22 cellular contexts compared by ENCODE assay signal in genomic region chr20:37447688-37448087, GRCh38.
DNase-seq lines count a peak whose midpoint lies in the region; ATAC-seq, FAIRE-seq and TF ChIP-seq lines count a peak whose summit lies in the region.
"Had no signal": no experiment of that assay in that cellular context is flagged by ENCODE, and none has a peak within 500 bp of the region (broad histone marks: within the 10 kb centered on the region; RNA-seq: fewer than 3 reads in every experiment).

No MANE protein-coding gene starts in this region.

- H4K91ac ChIP-seq in H1 (replicated peaks; ENCODE audit: insufficient read length, low read length): no peak overlapping the region

- H3K4me2 ChIP-seq in H1 (ENCODE audit: insufficient read depth in 1 of 2, low read depth in 2 of 2, low read length in 2 of 2): no peak overlapping the region
- H3K4me2 ChIP-seq: A549; BLaER1 treated with 17β-estradiol and CSF1 and Interleukin-3, amounts not matched to agents 10 nM and 100 nM had no signal

- H3K9me3 ChIP-seq in H1 (ENCODE audit: insufficient read depth in 2 of 2, low read depth in 1 of 2, low read length in 1 of 2) (no peaks in the 10 kb centered on the region), upper lobe of right lung (no peaks in the 10 kb centered on the region), sigmoid colon (no peaks in the 10 kb centered on the region)
- H3K9me3 ChIP-seq: A549; BLaER1 treated with 17β-estradiol and CSF1 and Interleukin-3, amounts not matched to agents 10 nM and 100 nM; Caco-2 had no signal

- FAIRE-seq in H1 (lab: Jason Lieb, UNC): no peak
- FAIRE-seq: A549, D721Med, G401.6, GM12878, GM12892, GM19239 had no signal

- H3K27me3 Mint-ChIP-seq in activated naive CD4-positive, alpha-beta T cell treated with anti-CD3 and anti-CD28 coated beads, Interleukin-2, amount 10 ng/mL, durations not matched to agents 7 days and 5 days: no peaks in the 10 kb centered on the region
- H3K27me3 Mint-ChIP-seq: B cell; CD4-positive, alpha-beta T cell had no signal

- WGBS in H1 (ENCODE audit: extremely low coverage in 1 of 2, insufficient coverage in 1 of 2, insufficient read length in 1 of 2, insufficient replicate concordance in 2 of 2, low coverage in 1 of 2, low lambda C conversion rate in 2 of 2, missing lambda C conversion rate in 1 of 2), 2 experiments: 81% methylated on average over 3 of the region's 3 CpGs; no CpG with 5 or more reads in 1 of the 2 experiments
- 76 to 84% methylated on average over 3 of the region's 3 CpGs for WGBS in sigmoid colon, 2 donors

- H2BK120ac ChIP-seq in H1 (replicated peaks; ENCODE audit: low read depth, low read length): no peak overlapping the region

- H3K27me3 ChIP-seq in H1 (replicated peaks in 1 of 4; ENCODE audit: control insufficient read depth in 3 of 4, extremely low read depth in 1 of 4, insufficient read depth in 3 of 4, low read length in 3 of 4): peaks cover 0 to 5% (median 0%) of the 10 kb centered on the region in 4 experiments; a peak in 1 of 7 replicates
- no peaks in the 10 kb centered on the region for H3K27me3 ChIP-seq in upper lobe of right lung
- H3K27me3 ChIP-seq in sigmoid colon: no peaks in the 10 kb centered on the region
- H3K27me3 ChIP-seq: BLaER1 treated with 17β-estradiol and CSF1 and Interleukin-3, amounts not matched to agents 10 nM and 100 nM had no signal

- POLR2A ChIA-PET in H1 (lab: Charles Lee; ENCODE audit: partially characterized antibody): interaction anchor here (1.0 kb wide), 1 partner anchor 51 kb away, joined by 3 read pairs; no protein-coding TSS in a partner anchor

- H3K4me1 ChIP-seq in H1 (replicated peaks in 1 of 4; ENCODE audit: control insufficient read depth in 3 of 4, insufficient read depth in 4 of 4, low read length in 3 of 4) (no peaks in the 10 kb centered on the region; a peak in 1 of 7 replicates), upper lobe of right lung (no peaks in the 10 kb centered on the region), sigmoid colon (no peaks in the 10 kb centered on the region)
- H3K4me1 ChIP-seq: A549, Caco-2 had no signal

- H3K14ac ChIP-seq in H1 (ENCODE audit: insufficient read length): no peak overlapping the region

- H3K36me3 Mint-ChIP-seq in activated naive CD4-positive, alpha-beta T cell treated with anti-CD3 and anti-CD28 coated beads, Interleukin-2, amount 50 U/mL, for 72 hours: no peaks in the 10 kb centered on the region
- no peaks in the 10 kb centered on the region for H3K36me3 Mint-ChIP-seq in activated naive CD4-positive, alpha-beta T cell treated with anti-CD3 and anti-CD28 coated beads, Interleukin-2, amount 10 ng/mL, durations not matched to agents 7 days and 5 days
- H3K36me3 Mint-ChIP-seq: CD8-positive, alpha-beta T cell had no signal

- H3K18ac ChIP-seq in H1 (ENCODE audit: extremely low read depth, low read length): no peak overlapping the region

- no peak overlapping the region for H3K23ac ChIP-seq in H1 (ENCODE audit: insufficient read length)

- H4K8ac ChIP-seq in H1 (ENCODE audit: extremely low read depth, insufficient read depth, low read length): peak overlapping the region; percentile 11

- H2AK5ac ChIP-seq in H1 (ENCODE audit: low read depth, low read length): no peak overlapping the region

- intact Hi-C loops in upper lobe of right lung (cut with DNase I): no loop called here
- intact Hi-C loops in sigmoid colon (cut with DNase I): no loop called here

- no peak overlapping the region for H2BK5ac ChIP-seq in H1 (ENCODE audit: low read depth, low read length)

- H3K4me3 ChIP-seq in H1 (ENCODE audit: extremely low read depth in 1 of 4, insufficient read depth in 2 of 4, low read depth in 3 of 4, low read length in 4 of 4) (no peak overlapping the region), upper lobe of right lung (no peak overlapping the region), sigmoid colon (no peak overlapping the region)
- H3K4me3 ChIP-seq: A549; BLaER1 treated with 17β-estradiol and CSF1 and Interleukin-3, amounts not matched to agents 10 nM and 100 nM; GM12878 had no signal

- CTCF ChIA-PET in activated naive CD4-positive, alpha-beta T cell treated with anti-CD3 and anti-CD28 coated beads, Interleukin-2, amount 10 ng/mL, durations not matched to agents 7 days and 5 days (lab: Charles Lee): no interaction called here
- CTCF ChIA-PET in H1 (lab: Charles Lee; ENCODE audit: partially characterized antibody): interaction anchor here (1.8 kb wide), 1 partner anchor 51 kb away, joined by 5 read pairs; no protein-coding TSS in a partner anchor

- H3K4me1 Mint-ChIP-seq in activated naive CD4-positive, alpha-beta T cell treated with anti-CD3 and anti-CD28 coated beads, Interleukin-2, amount 10 ng/mL, durations not matched to agents 7 days and 5 days: no peaks in the 10 kb centered on the region
- H3K4me1 Mint-ChIP-seq: B cell had no signal

- H3K79me2 ChIP-seq in H1 (ENCODE audit: control insufficient read depth in 1 of 2, insufficient read depth in 2 of 2, low read length in 2 of 2): no peaks in the 10 kb centered on the region

- H2BK15ac ChIP-seq in H1 (ENCODE audit: low read length): no peak overlapping the region

- DNase-seq in activated naive CD4-positive, alpha-beta T cell treated with anti-CD3 and anti-CD28 coated beads, Interleukin-2, amount 50 U/mL, for 72 hours (ENCODE audit: low spot score in 2 of 2): no peak
- no peak for DNase-seq in activated naive CD4-positive, alpha-beta T cell treated with anti-CD3 and anti-CD28 coated beads, Interleukin-2, amount 10 ng/mL, durations not matched to agents 7 days and 5 days
- DNase-seq in H1 (ENCODE audit: low read depth in 1 of 2, low spot score in 2 of 2) (no peak), upper lobe of right lung (peak; percentile 41), sigmoid colon (no peak), GDM1 (lab: John Stamatoyannopoulos, UW) (no peak)
- DNase-seq: AML-193; Caco-2; Calu3; CD4-positive, alpha-beta T cell; CD8-positive, alpha-beta T cell; DMS79 treated with DMSO at 0.1 percent for 48 hours had no signal

- H3K27ac Mint-ChIP-seq in activated naive CD4-positive, alpha-beta T cell treated with anti-CD3 and anti-CD28 coated beads, Interleukin-2, amount 50 U/mL, for 72 hours: peak overlapping the region; percentile 24 to 66
- no peak overlapping the region for H3K27ac Mint-ChIP-seq in activated naive CD4-positive, alpha-beta T cell treated with anti-CD3 and anti-CD28 coated beads, Interleukin-2, amount 10 ng/mL, durations not matched to agents 7 days and 5 days
- H3K27ac Mint-ChIP-seq: B cell; CD4-positive, alpha-beta T cell; CD8-positive, alpha-beta T cell had no signal

- TF ChIP-seq POLR2A in H1 (IDR thresholded peaks at IDR 0.05; ENCODE audit: control extremely low read depth in 1 of 2, low read depth in 2 of 2, low read length in 2 of 2): no peak
- TF ChIP-seq POLR2A in sigmoid colon (IDR thresholded peaks at IDR 0.05): no peak

- no peak overlapping the region for H3K56ac ChIP-seq in H1 (replicated peaks; ENCODE audit: insufficient read length, low read depth, low read length)

- no peak overlapping the region for H2BK12ac ChIP-seq in H1 (ENCODE audit: low read depth, low read length)

- H2BK20ac ChIP-seq in H1 (ENCODE audit: low read length): no peak overlapping the region

- H3K79me1 ChIP-seq in H1 (ENCODE audit: low read depth, low read length): no peaks in the 10 kb centered on the region

- no peak overlapping the region for H3K9ac ChIP-seq in H1 (replicated peaks in 1 of 4; ENCODE audit: extremely low read depth in 1 of 4, low read depth in 3 of 4, low read length in 3 of 4)
- H3K9ac ChIP-seq: BLaER1 treated with 17β-estradiol and CSF1 and Interleukin-3, amounts not matched to agents 10 nM and 100 nM had no signal

- H3K4ac ChIP-seq in H1 (replicated peaks; ENCODE audit: insufficient read length, low read depth, low read length): no peak overlapping the region

- no peak overlapping the region for H3K4me3 Mint-ChIP-seq in activated naive CD4-positive, alpha-beta T cell treated with anti-CD3 and anti-CD28 coated beads, Interleukin-2, amount 10 ng/mL, durations not matched to agents 7 days and 5 days
- H3K4me3 Mint-ChIP-seq: B cell; CD4-positive, alpha-beta T cell; CD8-positive, alpha-beta T cell had no signal

- H3K27ac ChIP-seq in H1 (ENCODE audit: low read depth, low read length) (no peak overlapping the region), upper lobe of right lung (no peak overlapping the region), sigmoid colon (no peak overlapping the region)
- H3K27ac ChIP-seq: 22Rv1; A549; BLaER1 treated with 17β-estradiol and CSF1 and Interleukin-3, amounts not matched to agents 10 nM and 100 nM; C4-2B had no signal

- no peaks in the 10 kb centered on the region for H3K9me3 Mint-ChIP-seq in activated naive CD4-positive, alpha-beta T cell treated with anti-CD3 and anti-CD28 coated beads, Interleukin-2, amount 50 U/mL, for 72 hours
- no peaks in the 10 kb centered on the region for H3K9me3 Mint-ChIP-seq in activated naive CD4-positive, alpha-beta T cell treated with anti-CD3 and anti-CD28 coated beads, Interleukin-2, amount 10 ng/mL, durations not matched to agents 7 days and 5 days
- H3K9me3 Mint-ChIP-seq: CD4-positive, alpha-beta T cell; CD8-positive, alpha-beta T cell had no signal

- peaks cover 10% of the 10 kb centered on the region; the same call in 1 of the 2 replicates for H3K23me2 ChIP-seq in H1 (ENCODE audit: low read depth, low read length)

- H3K36me3 ChIP-seq in H1 (ENCODE audit: control insufficient read depth in 2 of 4, insufficient read depth in 4 of 4, low read length in 3 of 4) (no peaks in the 10 kb centered on the region), upper lobe of right lung (no peaks in the 10 kb centered on the region), sigmoid colon (no peaks in the 10 kb centered on the region)
- H3K36me3 ChIP-seq: BLaER1 treated with 17β-estradiol and CSF1 and Interleukin-3, amounts not matched to agents 10 nM and 100 nM had no signal

- TF ChIP-seq CTCF in H1 (IDR thresholded peaks at IDR 0.05; ENCODE audit: control extremely low read depth in 1 of 3, insufficient read depth in 1 of 3, low read depth in 1 of 3, low read length in 3 of 3) (no peak), upper lobe of right lung (IDR thresholded peaks at IDR 0.05) (no peak), sigmoid colon (IDR thresholded peaks at IDR 0.05) (no peak)

- peaks cover 0 to 2% of the 10 kb centered on the region in 2 experiments for H4K20me1 ChIP-seq in H1 (replicated peaks in 1 of 2; ENCODE audit: control insufficient read depth in 1 of 2, insufficient read depth in 2 of 2, low read length in 2 of 2)
- H4K20me1 ChIP-seq: BLaER1 treated with 17β-estradiol and CSF1 and Interleukin-3, amounts not matched to agents 10 nM and 100 nM had no signal

- TF ChIP-seq RAD21 in H1 (IDR thresholded peaks at IDR 0.05 in 1 of 2, conservative IDR thresholded peaks at IDR 0.05 in 1 of 2; ENCODE audit: low read depth in 2 of 2, low read length in 2 of 2): no peak

- H4K5ac ChIP-seq in H1 (ENCODE audit: insufficient read length, low read depth, low read length): no peak overlapping the region

- no peak for ATAC-seq in activated naive CD4-positive, alpha-beta T cell treated with anti-CD3 and anti-CD28 coated beads, Interleukin-2, amount 50 U/mL, for 72 hours
- ATAC-seq in upper lobe of right lung: no peak
- ATAC-seq: A549; CD8-positive, alpha-beta T cell; GM12878 had no signal

- H2AFZ ChIP-seq in H1 (ENCODE audit: low read length): no peak overlapping the region

- TF ChIP-seq EP300 in H1 (IDR thresholded peaks at IDR 0.05; ENCODE audit: borderline replicate concordance in 1 of 2, low read depth in 2 of 2, low read length in 2 of 2) (no peak), sigmoid colon (IDR thresholded peaks at IDR 0.05) (no peak)
